In genomic region chr1:115183158-115183557, GRCh38 we compare ENCODE assay signal across 17 cellular contexts.
A peak's percentile ranks its signal among the peaks of the same experiment; 100 is the strongest.
DNase-seq lines count a peak whose midpoint lies in the region; ATAC-seq and TF ChIP-seq lines count a peak whose summit lies in the region.
"Had no signal": no experiment of that assay in that cellular context is flagged by ENCODE, and none has a peak within 500 bp of the region (broad histone marks: within the 10 kb centered on the region; RNA-seq: fewer than 3 reads in every experiment).

No MANE protein-coding gene starts in this region.

- TF ChIP-seq CTCF in left ventricle myocardium inferior (IDR thresholded peaks at IDR 0.05; ENCODE audit: borderline replicate concordance) (no peak), OCI-LY1 (IDR thresholded peaks at IDR 0.05; ENCODE audit: low read length) (peak; percentile 16; the same call in 1 of the 2 replicates)

- intact Hi-C loops in left ventricle myocardium inferior (cut with micrococcal nuclease) (no loop called here), Right ventricle myocardium inferior (cut with DNase I) (no loop called here), aorta (cut with DNase I) (loop anchor here in 1 of 2 donors (5.0 kb wide), 2 partner anchors 144 to 244 kb away; no protein-coding TSS in a partner anchor)

- H3K36me3 ChIP-seq in left ventricle myocardium inferior (no peaks in the 10 kb centered on the region), OCI-LY1 (ENCODE audit: insufficient read depth, low read length) (no peaks in the 10 kb centered on the region), aorta (ENCODE audit: control insufficient read depth in 1 of 2, insufficient read depth in 2 of 2, low read length in 1 of 2) (no peaks in the 10 kb centered on the region)
- H3K36me3 ChIP-seq: BLaER1, prostate gland, transverse colon had no signal

- H3K4me1 ChIP-seq in left ventricle myocardium inferior (peaks cover 54% of the 10 kb centered on the region), OCI-LY1 (ENCODE audit: insufficient read depth, low read length, severe bottlenecking) (no peaks in the 10 kb centered on the region), aorta (ENCODE audit: control insufficient read depth in 1 of 2, insufficient read depth in 2 of 2, low read length in 2 of 2) (no peaks in the 10 kb centered on the region)
- H3K4me1 ChIP-seq: prostate gland had no signal

- H3K27me3 ChIP-seq in left ventricle myocardium inferior (ENCODE audit: low read depth): no peaks in the 10 kb centered on the region
- H3K27me3 ChIP-seq in OCI-LY1 (ENCODE audit: insufficient read depth, low read length): no peaks in the 10 kb centered on the region
- no peaks in the 10 kb centered on the region for H3K27me3 ChIP-seq in aorta (ENCODE audit: control insufficient read depth in 1 of 2, insufficient read depth in 2 of 2, low read length in 1 of 2)
- H3K27me3 ChIP-seq: BLaER1, transverse colon had no signal

- no peak overlapping the region for H2AFZ ChIP-seq in OCI-LY1 (ENCODE audit: low read length)

- 90 to 93% methylated on average over 6 of the region's 6 CpGs for WGBS in aorta, 2 donors

- no peaks in the 10 kb centered on the region for H3K36me3 Mint-ChIP-seq in activated T-cell treated with anti-CD3 and anti-CD28 coated beads, Interleukin-2, amount 50 U/mL, for 4 hours (ENCODE audit: insufficient read depth)

- ATAC-seq in Right ventricle myocardium inferior: no peak
- no peak for ATAC-seq in aorta (ENCODE audit: low FRiP score)
- ATAC-seq in GM18873 (IDR thresholded peaks at IDR 0.05; ENCODE audit: low FRiP score, unreplicated experiment): no peak
- no peak for ATAC-seq in activated T-cell treated with anti-CD3 and anti-CD28 coated beads, Interleukin-2, amount 50 U/mL, for 4 hours

- no peaks in the 10 kb centered on the region for H4K20me1 ChIP-seq in OCI-LY1 (ENCODE audit: insufficient read depth, low read length)
- H4K20me1 ChIP-seq: BLaER1 had no signal

- H3K9me2 ChIP-seq in OCI-LY1 (ENCODE audit: low read depth, low read length): no peaks in the 10 kb centered on the region

- DNase-seq in left ventricle myocardium inferior: no peak
- no peak for DNase-seq in Right ventricle myocardium inferior (ENCODE audit: missing footprints)
- DNase-seq in iPS DF 19.7 (ENCODE audit: low read depth, low spot score): peak; percentile 20
- no peak for DNase-seq in aorta
- DNase-seq in putamen (ENCODE audit: low spot score): no peak
- DNase-seq in activated T-cell treated with anti-CD3 and anti-CD28 coated beads, Interleukin-2, amount 50 U/mL, for 4 hours: no peak
- DNase-seq: activated naive CD4-positive, alpha-beta T cell treated with Interleukin-2 at 50 U/mL for 16 hours; DMS79; effector memory CD4-positive, alpha-beta T cell; NCI-H1092 treated with DMSO at 0.1 percent for 48 hours; NCI-H446; transverse colon had no signal

- no peak overlapping the region for H3K4me3 Mint-ChIP-seq in activated T-cell treated with anti-CD3 and anti-CD28 coated beads, Interleukin-2, amount 50 U/mL, for 4 hours
- H3K4me3 Mint-ChIP-seq: T-helper 2 cell treated with Interferon-gamma antibody and Interleukin-4, amounts not matched to agents 5 μg/mL and 100 μg/mL, for 36 hours had no signal

- H3K4me1 Mint-ChIP-seq in activated T-cell treated with anti-CD3 and anti-CD28 coated beads, Interleukin-2, amount 50 U/mL, for 4 hours (ENCODE audit: low read depth): no peaks in the 10 kb centered on the region

- no peaks in the 10 kb centered on the region for H3F3A ChIP-seq in OCI-LY1 (ENCODE audit: insufficient read depth, low read length)

- no peak overlapping the region for H3K9ac ChIP-seq in OCI-LY1 (ENCODE audit: low read length)
- H3K9ac ChIP-seq: BLaER1 had no signal

- no peaks in the 10 kb centered on the region for H3K9me3 ChIP-seq in left ventricle myocardium inferior (replicated peaks)
- no peaks in the 10 kb centered on the region for H3K9me3 ChIP-seq in OCI-LY1 (ENCODE audit: low read length)
- H3K9me3 ChIP-seq in aorta (ENCODE audit: control insufficient read depth, low read length): no peaks in the 10 kb centered on the region
- H3K9me3 ChIP-seq: BLaER1, prostate gland, transverse colon had no signal

- H3K27me3 Mint-ChIP-seq in activated T-cell treated with anti-CD3 and anti-CD28 coated beads, Interleukin-2, amount 50 U/mL, for 4 hours (ENCODE audit: low read depth): no peaks in the 10 kb centered on the region

- no peaks in the 10 kb centered on the region for H3K79me2 ChIP-seq in OCI-LY1 (ENCODE audit: insufficient read depth, low read length)

- peak overlapping the region; percentile 92 for H3K27ac ChIP-seq in left ventricle myocardium inferior (replicated peaks)
- H3K27ac ChIP-seq in OCI-LY1 (ENCODE audit: low read depth, low read length, poor library complexity, severe bottlenecking): no peak overlapping the region
- peak overlapping the region; percentile 19 to 80 for H3K27ac ChIP-seq in aorta (ENCODE audit: low read depth in 1 of 2, low read length in 2 of 2)
- H3K27ac ChIP-seq: BLaER1, prostate gland, transverse colon had no signal

- H3K4me2 ChIP-seq in OCI-LY1 (ENCODE audit: low read length): no peak overlapping the region
- H3K4me2 ChIP-seq: BLaER1 had no signal

- H3K9me3 Mint-ChIP-seq in activated T-cell treated with anti-CD3 and anti-CD28 coated beads, Interleukin-2, amount 50 U/mL, for 4 hours: no peaks in the 10 kb centered on the region
- H3K9me3 Mint-ChIP-seq: T-helper 2 cell treated with Interferon-gamma antibody and Interleukin-4, amounts not matched to agents 5 μg/mL and 100 μg/mL, for 36 hours had no signal

- H3K4me3 ChIP-seq in left ventricle myocardium inferior (no peak overlapping the region), OCI-LY1 (ENCODE audit: low read depth, low read length, poor library complexity, severe bottlenecking) (no peak overlapping the region), aorta (ENCODE audit: low read length in 2 of 2) (no peak overlapping the region)
- H3K4me3 ChIP-seq: BLaER1, prostate gland, transverse colon had no signal
